In genomic region chr2:133579295-133579694, GRCh38 we compare ENCODE assay signal across 16 cellular contexts. TPM values are rescaled to one million over a fixed set of nuclear protein-coding genes. Genes with fewer than 3 reads are reported as not detected.
DNase-seq lines count a peak whose midpoint lies in the region; ATAC-seq, FAIRE-seq and TF ChIP-seq lines count a peak whose summit lies in the region.
"Had no signal": no experiment of that assay in that cellular context is flagged by ENCODE, and none has a peak within 500 bp of the region (broad histone marks: within the 10 kb centered on the region; RNA-seq: fewer than 3 reads in every experiment).

No MANE protein-coding gene starts in this region.

- TF ChIP-seq POLR2A in ovary (IDR thresholded peaks at IDR 0.05) = no peak

- TF ChIP-seq CTCF in RWPE2 (IDR thresholded peaks at IDR 0.05; ENCODE audit: poor library complexity, severe bottlenecking) (no peak), pancreas (IDR thresholded peaks at IDR 0.05) (no peak), GM20000 (IDR thresholded peaks at IDR 0.05; ENCODE audit: extremely low read depth, missing control alignments) (no peak), ovary (IDR thresholded peaks at IDR 0.05) (no peak)

- H3K36me3 ChIP-seq in RWPE2 (ENCODE audit: low read depth) (no peaks in the 10 kb centered on the region), pancreas (no peaks in the 10 kb centered on the region), ovary (no peaks in the 10 kb centered on the region)
- H3K36me3 ChIP-seq: BE2C had no signal

- FAIRE-seq in pancreas (lab: Jason Lieb, UNC) = no peak

- H3K4me1 ChIP-seq in RWPE2 (ENCODE audit: insufficient read depth, poor library complexity, severe bottlenecking) (peaks cover 35% of the 10 kb centered on the region), pancreas (peaks cover 0 to 4% (median 3%) of the 10 kb centered on the region in 3 donors), ovary (ENCODE audit: insufficient read depth) (no peaks in the 10 kb centered on the region)
- H3K4me1 ChIP-seq: BE2C had no signal

- ATAC-seq in RWPE2 (ENCODE audit: low read depth) (peak; percentile 95), pancreas (peak; percentile 30 to 59 (median 48)), GM21390 (IDR thresholded peaks at IDR 0.05; ENCODE audit: unreplicated experiment) (no peak)
- ATAC-seq: stimulated activated effector memory CD8-positive, alpha-beta T cell treated with anti-CD3 and anti-CD28 coated beads, Interleukin-12 subunit alpha, Interleukin-12 subunit beta, amount 100 ng/mL, for 72 hours; T-helper 17 cell had no signal

- no peak overlapping the region for H3K4me3 ChIP-seq in RWPE2 (ENCODE audit: severe bottlenecking)
- no peak overlapping the region for H3K4me3 ChIP-seq in pancreas
- H3K4me3 ChIP-seq in ovary = no peak overlapping the region

- DNase-seq in EL = peak; percentile 48
- peak; percentile 79 for DNase-seq in RWPE2 (ENCODE audit: low spot score)
- DNase-seq in fibroblast of peridontal ligament (ENCODE audit: extremely low read depth) = peak; percentile 78
- peak in 2 of 6 donors; percentile 21 to 39 for DNase-seq in pancreas
- DNase-seq in GM20000 (ENCODE audit: low spot score) = no peak
- DNase-seq in ovary = no peak
- no peak for DNase-seq in NCI-H2081 treated with DMSO at 0.1 percent for 48 hours (lab: John Stamatoyannopoulos, UW)
- DNase-seq: activated CD4-positive, alpha-beta T cell treated with anti-CD3 and anti-CD28 coated beads for 48 hours; BE2C; caudate nucleus; islet precursor cell; NCI-H1930; T-helper 17 cell had no signal

- H3K9me3 ChIP-seq in RWPE2 (ENCODE audit: severe bottlenecking) = no peaks in the 10 kb centered on the region
- no peaks in the 10 kb centered on the region for H3K9me3 ChIP-seq in pancreas
- H3K9me3 ChIP-seq in ovary = no peaks in the 10 kb centered on the region
- H3K9me3 ChIP-seq: BE2C had no signal

- intact Hi-C loops in pancreas (cut with DNase I) = no loop called here
- intact Hi-C loops in ovary (cut with DNase I) = no loop called here

- H3K27me3 ChIP-seq in RWPE2 (ENCODE audit: insufficient read depth, poor library complexity, severe bottlenecking) = no peaks in the 10 kb centered on the region
- H3K27me3 ChIP-seq in pancreas = no peaks in the 10 kb centered on the region
- H3K27me3 ChIP-seq in ovary = no peaks in the 10 kb centered on the region
- H3K27me3 ChIP-seq: BE2C had no signal

- WGBS in pancreas, 2 donors = 66 to 68% methylated on average over 1 of the region's 1 CpG
- 71 to 85% (median 80%) methylated on average over 1 of the region's 1 CpG for WGBS in ovary, 3 donors

- H3K27ac ChIP-seq in RWPE2 (ENCODE audit: poor library complexity, severe bottlenecking) = peak overlapping the region; percentile 75
- no peak overlapping the region for H3K27ac ChIP-seq in pancreas
- no peak overlapping the region for H3K27ac ChIP-seq in ovary

- no peak for TF ChIP-seq EP300 in ovary (IDR thresholded peaks at IDR 0.05)

RNA-seq across cellular contexts. Expression of gene NCKAP5, which starts 11.0 kb away (rescaled TPM):
- total RNA-seq in pancreas (1 to 10 TPM in 3 of 6 donors, under 1 TPM in 3; 0.28 to 1.5 (median 0.73) TPM), ovary (1 to 10 TPM in 6 of 7 donors, under 1 TPM in 1; 0.80 to 2.7 (median 2.2) TPM)
- polyA plus RNA-seq in pancreas (under 1 TPM; 0.23 to 0.53 TPM), ovary (1 to 10 TPM; 1.3 to 2.3 TPM)
- total RNA-seq: T-helper 17 cell had no signal
- polyA plus RNA-seq: IgD-negative memory B cell had no signal

Comparison
In these comparisons a context has a peak if more than half of its experiments do, and no peak if none do; other contexts are left out.
1. DNase-seq: peak in EL (single experiment), RWPE2 (single experiment) and fibroblast of peridontal ligament (single experiment); none in GM20000 (single experiment), ovary (0 of 5) and NCI-H2081 treated with DMSO at 0.1 percent for 48 hours (single experiment).